In the genomic region with DNA sequence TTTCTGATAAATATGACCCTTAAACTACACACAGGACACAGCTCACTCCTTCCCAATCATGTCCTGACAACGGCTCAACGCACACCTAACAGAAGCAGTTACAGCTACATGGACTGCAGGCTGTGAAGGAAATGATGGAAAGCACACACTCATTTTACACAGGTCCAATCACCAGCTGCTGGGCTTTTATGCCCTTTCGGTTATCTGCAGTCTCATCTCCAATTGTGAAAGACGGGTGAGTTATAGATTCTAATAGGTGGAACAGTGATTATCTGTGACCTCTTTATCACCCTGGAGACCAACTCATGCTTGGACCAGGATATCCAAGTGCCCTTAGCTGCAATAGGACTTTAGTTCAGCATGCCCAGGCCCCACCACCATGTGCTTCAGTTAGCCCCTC, we compare ENCODE assay signal across 37 cellular contexts.
"Had no signal": no experiment of that assay in that cellular context is flagged by ENCODE, and none has a peak within 500 bp of the region (broad histone marks: within the 10 kb centered on the region; RNA-seq: fewer than 3 reads in every experiment).

No MANE protein-coding gene starts in this region.

- H3K9me3 Mint-ChIP-seq: activated B cell treated with CpG ODN at 0.5 μM for 24 hours; activated CD4-positive, alpha-beta memory T cell treated with anti-CD3 and anti-CD28 coated beads for 36 hours; activated naive CD4-positive, alpha-beta T cell treated with anti-CD3 and anti-CD28 coated beads for 36 hours; activated T-cell treated with anti-CD3 and anti-CD28 coated beads, Interleukin-2, amount 50 U/mL, for 4 hours; activated T-helper 17 cell treated with anti-CD3 and anti-CD28 coated beads, Interleukin-2, amount 50 U/mL, for 72 hours had no signal

- H3K36me3 Mint-ChIP-seq: activated CD4-positive, alpha-beta memory T cell treated with anti-CD3 and anti-CD28 coated beads for 36 hours; brain had no signal

- H3K4me3 ChIP-seq: ascending aorta, cardiac muscle cell had no signal

- H3K9me3 ChIP-seq: ascending aorta had no signal

- DNase-seq: activated B cell treated with CpG ODN at 0.5 μM for 24 hours; activated CD4-positive, alpha-beta memory T cell treated with anti-CD3 and anti-CD28 coated beads for 36 hours; activated CD4-positive, alpha-beta T cell treated with anti-CD3 and anti-CD28 coated beads for 4 hours; activated CD4-positive, alpha-beta T cell treated with anti-CD3 and anti-CD28 coated beads, Interleukin-2, amount 10 ng/mL, durations not matched to agents 24 days and 14 days; activated CD4-positive, alpha-beta T cell treated with anti-CD3 and anti-CD28 coated beads, Interleukin-2, amount 50 U/mL, for 1 hour; activated CD4-positive, alpha-beta T cell treated with anti-CD3 and anti-CD28 coated beads, Interleukin-2, amount 50 U/mL, for 4 hours; activated CD4-positive, CD25-positive, alpha-beta regulatory T cell treated with anti-CD3 and anti-CD28 coated beads, Interleukin-2, amount 50 U/mL, for 72 hours; activated CD8-positive, alpha-beta memory T cell treated with anti-CD3 and anti-CD28 coated beads, Interleukin-2, amount 50 U/mL, for 4 hours; activated CD8-positive, alpha-beta T cell treated with anti-CD3 and anti-CD28 coated beads for 36 hours; activated effector memory CD4-positive, alpha-beta T cell treated with anti-CD3 and anti-CD28 coated beads, Interleukin-2, amount 50 U/mL, for 16 hours; activated gamma-delta T cell treated with Interleukin-2 at 50 U/mL for 16 hours; activated naive CD4-positive, alpha-beta T cell; activated naive CD4-positive, alpha-beta T cell treated with anti-CD3 and anti-CD28 coated beads for 36 hours; activated naive CD4-positive, alpha-beta T cell treated with anti-CD3 and anti-CD28 coated beads, Interleukin-2, amount 50 U/mL, for 16 hours; activated naive CD8-positive, alpha-beta T cell treated with anti-CD3 and anti-CD28 coated beads, Interleukin-2, amount 10 ng/mL, durations not matched to agents 7 days and 5 days; activated naive CD8-positive, alpha-beta T cell treated with anti-CD3 and anti-CD28 coated beads, Interleukin-2, amount 50 U/mL, for 24 hours; activated T-cell treated with anti-CD3 and anti-CD28 coated beads for 4 hours; activated T-cell treated with anti-CD3 and anti-CD28 coated beads, Interleukin-2, amount 50 U/mL, for 1 hour; activated T-cell treated with anti-CD3 and anti-CD28 coated beads, Interleukin-2, amount 50 U/mL, for 4 hours; activated T-cell treated with anti-CD3 and anti-CD28 coated beads, Interleukin-2, amount 50 U/mL, for 72 hours; amygdala; anterior cingulate cortex; caudate nucleus; cerebellar nuclear complex; T-helper 2 cell; T-helper 9 cell had no signal

- H3K27me3 ChIP-seq: ascending aorta, cardiac muscle cell had no signal

- H3K36me3 ChIP-seq: ascending aorta, cardiac muscle cell had no signal

- ATAC-seq: activated CD8-positive, alpha-beta T cell treated with anti-CD3 and anti-CD28 coated beads for 36 hours; activated naive CD8-positive, alpha-beta T cell treated with anti-CD3 and anti-CD28 coated beads, Interleukin-2, amount 50 U/mL, for 24 hours; activated T-cell treated with anti-CD3 and anti-CD28 coated beads, Interleukin-2, amount 50 U/mL, for 4 hours; activated T-cell treated with anti-CD3 and anti-CD28 coated beads, Interleukin-2, amount 50 U/mL, for 72 hours; activated T-helper 17 cell treated with anti-CD3 and anti-CD28 coated beads, Interleukin-2, amount 50 U/mL, for 72 hours had no signal

- FAIRE-seq: bronchial epithelial cell, TTC549 had no signal

- H3K27ac ChIP-seq: ascending aorta, cardiac muscle cell, VCaP had no signal

- H3K27ac Mint-ChIP-seq: activated B cell treated with CpG ODN at 0.5 μM for 24 hours; activated CD4-positive, alpha-beta memory T cell treated with anti-CD3 and anti-CD28 coated beads for 36 hours; activated CD4-positive, alpha-beta T cell treated with anti-CD3 and anti-CD28 coated beads, Interleukin-2, amount 10 ng/mL, durations not matched to agents 24 days and 14 days; activated CD8-positive, alpha-beta T cell treated with anti-CD3 and anti-CD28 coated beads for 36 hours; activated naive CD4-positive, alpha-beta T cell treated with anti-CD3 and anti-CD28 coated beads for 36 hours; activated naive CD8-positive, alpha-beta T cell; activated naive CD8-positive, alpha-beta T cell treated with anti-CD3 and anti-CD28 coated beads, Interleukin-2, amount 10 ng/mL, durations not matched to agents 7 days and 5 days; activated naive CD8-positive, alpha-beta T cell treated with anti-CD3 and anti-CD28 coated beads, Interleukin-2, amount 50 U/mL, for 24 hours; activated T-cell treated with anti-CD3 and anti-CD28 coated beads, Interleukin-2, amount 50 U/mL, for 72 hours; activated T-helper 1 cell treated with anti-CD3 and anti-CD28 coated beads, Interleukin-12 subunit alpha, Interleukin-12 subunit beta, Interleukin-2, Interleukin-4 antibody, amounts not matched to agents 30 ng/mL and 10 ng/mL and 1 ng/mL, durations not matched to agents 14 hours and 24 hours and 36 hours; activated T-helper 17 cell treated with anti-CD3 and anti-CD28 coated beads, Interleukin-2, amount 50 U/mL, for 72 hours; T-helper 1 cell treated with Interleukin-12 subunit alpha and Interleukin-12 subunit beta and Interleukin-4 antibody, amounts not matched to agents 30 μg/mL and 1 μg/mL, for 36 hours; T-helper 2 cell treated with Interferon-gamma antibody and Interleukin-4, amounts not matched to agents 5 μg/mL and 100 μg/mL, for 36 hours had no signal

- H3K4me1 ChIP-seq: ascending aorta had no signal
